1 cellular context compared by ENCODE assay signal in genomic region chr20:39112196-39112743, GRCh38.
TF ChIP-seq lines count a peak whose summit lies in the region.

No MANE protein-coding gene starts in this region.

TF ChIP-seq in HepG2, 621 proteins besides CTCF, POLR2A, EP300 and RAD21 (continued from another document):
- TF ChIP-seq, protein P1, sequence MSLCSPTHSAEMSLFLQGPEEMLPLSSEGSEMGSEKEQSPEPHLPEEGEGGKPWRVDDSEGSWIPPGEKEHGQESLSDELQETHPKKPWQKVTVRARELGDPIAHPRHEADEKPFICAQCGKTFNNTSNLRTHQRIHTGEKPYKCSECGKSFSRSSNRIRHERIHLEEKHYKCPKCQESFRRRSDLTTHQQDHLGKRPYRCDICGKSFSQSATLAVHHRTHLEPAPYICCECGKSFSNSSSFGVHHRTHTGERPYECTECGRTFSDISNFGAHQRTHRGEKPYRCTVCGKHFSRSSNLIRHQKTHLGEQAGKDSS (CRISPR knock-in tag; IDR thresholded peaks at IDR 0.05; ENCODE audit: borderline replicate concordance, low read depth): peak; percentile 35; the same call in 1 of the 2 replicates
- TF ChIP-seq GATAD2A (CRISPR knock-in tag; IDR thresholded peaks at IDR 0.05) (0 out of 2 replicates have a peak, but pooled peaks have one; percentile 31), ZNF225 (CRISPR knock-in tag; IDR thresholded peaks at IDR 0.05) (peak; percentile 88), SMAD3 (CRISPR knock-in tag; IDR thresholded peaks at IDR 0.05) (0 out of 2 replicates have a peak, but pooled peaks have one; percentile 33), ZNF230 (CRISPR knock-in tag; IDR thresholded peaks at IDR 0.05) (no peak), ZNF761 (CRISPR knock-in tag; conservative IDR thresholded peaks at IDR 0.05) (no peak), HNF4A (CRISPR knock-in tag; IDR thresholded peaks at IDR 0.05) (no peak), HMGXB4 (CRISPR knock-in tag; IDR thresholded peaks at IDR 0.05; ENCODE audit: borderline replicate concordance in 1 of 2, low read depth in 1 of 2) (peak in 1 of 2 experiments; percentile 48; a peak in 1 of 4 replicates), ZNF282 (IDR thresholded peaks at IDR 0.05; ENCODE audit: partially characterized antibody) (no peak), ZNF232 (CRISPR knock-in tag; IDR thresholded peaks at IDR 0.05; ENCODE audit: borderline replicate concordance) (peak; percentile 54; the same call in 1 of the 2 replicates), FOXC1 (CRISPR knock-in tag; IDR thresholded peaks at IDR 0.05; ENCODE audit: borderline replicate concordance) (peak; percentile 84; the same call in 1 of the 2 replicates), NCOA2 (CRISPR knock-in tag; IDR thresholded peaks at IDR 0.05) (0 out of 2 replicates have a peak, but pooled peaks have one; percentile 14), ZNF350 (CRISPR knock-in tag; IDR thresholded peaks at IDR 0.05; ENCODE audit: borderline replicate concordance, low read depth) (peak; percentile 65; the same call in 1 of the 2 replicates), ZBTB7B (CRISPR knock-in tag; IDR thresholded peaks at IDR 0.05) (no peak)
